In the genomic region with DNA sequence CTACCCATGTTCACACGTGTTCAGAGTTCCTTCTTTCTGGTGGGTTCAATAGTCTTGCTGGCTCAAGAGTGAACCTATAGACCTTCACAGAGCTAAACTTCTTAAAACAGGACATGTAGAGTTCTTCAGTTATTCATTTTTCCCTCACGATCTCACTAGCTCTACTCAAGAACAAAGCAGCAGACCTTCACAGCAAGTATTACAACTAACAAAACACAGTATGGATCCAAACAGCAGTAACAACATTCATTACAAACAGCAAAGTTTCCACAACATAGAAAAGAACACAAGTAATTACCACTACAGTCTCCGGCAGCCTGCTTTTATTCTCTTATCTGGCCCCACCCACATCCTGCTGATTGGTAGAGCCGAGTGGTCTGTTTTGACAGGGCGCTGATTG, we compare ENCODE assay signal across 20 cellular contexts. TPM values are rescaled to one million over a fixed set of nuclear protein-coding genes. Genes with fewer than 3 reads are reported as not detected.
DNase-seq lines count a peak whose midpoint lies in the region; ATAC-seq and TF ChIP-seq lines count a peak whose summit lies in the region.
"Had no signal": no experiment of that assay in that cellular context is flagged by ENCODE, and none has a peak within 500 bp of the region (broad histone marks: within the 10 kb centered on the region; RNA-seq: fewer than 3 reads in every experiment).

No MANE protein-coding gene starts in this region.

- no peaks in the 10 kb centered on the region for H3K4me1 ChIP-seq in HCT116 (ENCODE audit: control insufficient read depth in 1 of 2, insufficient read depth in 2 of 2, low read length in 2 of 2)
- no peaks in the 10 kb centered on the region for H3K4me1 ChIP-seq in endodermal cell (ENCODE audit: control insufficient read depth, insufficient read depth, low read length)
- H3K4me1 ChIP-seq in esophagus muscularis mucosa = peaks cover 0 to 2% (median under 1%) of the 10 kb centered on the region in 4 donors
- H3K4me1 ChIP-seq in ascending aorta = no peaks in the 10 kb centered on the region
- H3K4me1 ChIP-seq: BE2C, BLaER1 had no signal

- H3K79me2 ChIP-seq in HCT116 (ENCODE audit: insufficient read depth, low read length) = no peaks in the 10 kb centered on the region

- POLR2A ChIA-PET in HCT116 (lab: Charles Lee) = no interaction called here

- H3K9ac ChIP-seq in HCT116 (ENCODE audit: low read length) = no peak overlapping the region
- H3K9ac ChIP-seq in endodermal cell (ENCODE audit: extremely low read depth, low read length, poor library complexity, severe bottlenecking) = no peak overlapping the region
- H3K9ac ChIP-seq: BLaER1 had no signal

- H3K9me3 ChIP-seq in HCT116 (ENCODE audit: control insufficient read depth in 1 of 2, insufficient read depth in 1 of 2, low read depth in 1 of 2, low read length in 2 of 2) (no peaks in the 10 kb centered on the region), endodermal cell (ENCODE audit: control insufficient read depth, low read length) (peaks cover 31% of the 10 kb centered on the region), esophagus muscularis mucosa (no peaks in the 10 kb centered on the region), ascending aorta (no peaks in the 10 kb centered on the region)
- H3K9me3 ChIP-seq: BE2C, BLaER1 had no signal

- 93 to 95% methylated on average over 2 to 5 of the region's 5 CpGs for WGBS in endodermal cell (ENCODE audit: insufficient coverage in 1 of 2, insufficient read length in 1 of 2), 2 experiments
- WGBS in esophagus muscularis mucosa = 77% methylated on average over 5 of the region's 5 CpGs

- RAD21 ChIA-PET in HCT116 (lab: Charles Lee; ENCODE audit: low non-redundant PET in 1 of 2, low total read pairs in 2 of 2, uncharacterized antibody in 2 of 2, unreplicated experiment in 2 of 2) = no interaction called here

- CTCF ChIA-PET in HCT116 (lab: Charles Lee) = no interaction called here

- TF ChIP-seq CTCF in HCT116 (IDR thresholded peaks at IDR 0.05 in 2 of 3, conservative IDR thresholded peaks at IDR 0.05 in 1 of 3; ENCODE audit: borderline replicate concordance in 1 of 3, insufficient read depth in 1 of 3, low read depth in 2 of 3, low read length in 2 of 3) (no peak), endodermal cell (conservative IDR thresholded peaks at IDR 0.05) (no peak), esophagus muscularis mucosa (IDR thresholded peaks at IDR 0.05) (no peak), ascending aorta (IDR thresholded peaks at IDR 0.05) (no peak)

- H3K27me3 ChIP-seq in HCT116 (ENCODE audit: insufficient read depth, low read length) (no peaks in the 10 kb centered on the region), endodermal cell (ENCODE audit: control insufficient read depth, insufficient read depth, low read length, poor library complexity, severe bottlenecking) (no peaks in the 10 kb centered on the region), esophagus muscularis mucosa (peaks cover 0 to 35% (median 6%) of the 10 kb centered on the region in 4 donors), ascending aorta (no peaks in the 10 kb centered on the region)
- H3K27me3 ChIP-seq: BLaER1 had no signal

- no peak overlapping the region for H2AFZ ChIP-seq in HCT116 (ENCODE audit: low read depth, low read length, poor library complexity, severe bottlenecking)

- no peaks in the 10 kb centered on the region for H3K36me3 Mint-ChIP-seq in endodermal cell (ENCODE audit: low read depth)
- H3K36me3 Mint-ChIP-seq: CD14-positive monocyte; CD4-positive, alpha-beta memory T cell; CD4-positive, CD25-positive, alpha-beta regulatory T cell had no signal

- H3K4me3 Mint-ChIP-seq in endodermal cell = no peak overlapping the region
- H3K4me3 Mint-ChIP-seq: CD14-positive monocyte; CD4-positive, alpha-beta memory T cell; CD4-positive, CD25-positive, alpha-beta regulatory T cell; CD8-positive, alpha-beta memory T cell had no signal

- TF ChIP-seq EP300 in esophagus muscularis mucosa (IDR thresholded peaks at IDR 0.05) = no peak

- H4K20me1 ChIP-seq in HCT116 (ENCODE audit: insufficient read depth) = no peaks in the 10 kb centered on the region
- H4K20me1 ChIP-seq: BLaER1 had no signal

- ATAC-seq in HCT116 = no peak
- ATAC-seq in GM21515 (IDR thresholded peaks at IDR 0.05; ENCODE audit: unreplicated experiment) = no peak
- no peak for ATAC-seq in GM18858 (IDR thresholded peaks at IDR 0.05; ENCODE audit: unreplicated experiment)

- BruUV-seq in HCT116 (replicated peaks; lab: Mats Ljungman, UMichigan) = TSS peak; percentile 96

- H3K4me1 Mint-ChIP-seq in endodermal cell = peaks cover 3% of the 10 kb centered on the region
- H3K4me1 Mint-ChIP-seq: CD4-positive, alpha-beta memory T cell; CD4-positive, CD25-positive, alpha-beta regulatory T cell; CD8-positive, alpha-beta memory T cell had no signal

- intact Hi-C loops in HCT116 (cut with micrococcal nuclease) (no loop called here), esophagus muscularis mucosa (cut with DNase I) (no loop called here), ascending aorta (cut with DNase I) (no loop called here), posterior vena cava (cut with DNase I) (loop anchor here in 1 of 2 donors (5.0 kb wide), 1 partner anchor 998 kb away; no protein-coding TSS in a partner anchor)

- H3K27me3 Mint-ChIP-seq in endodermal cell (ENCODE audit: insufficient read depth) = peaks cover 4% of the 10 kb centered on the region

- no peaks in the 10 kb centered on the region for H3K36me3 ChIP-seq in HCT116 (ENCODE audit: control insufficient read depth in 1 of 2, insufficient read depth in 2 of 2, low read length in 2 of 2)
- H3K36me3 ChIP-seq in endodermal cell (ENCODE audit: control insufficient read depth, insufficient read depth, low read length) = no peaks in the 10 kb centered on the region
- H3K36me3 ChIP-seq in esophagus muscularis mucosa = no peaks in the 10 kb centered on the region
- no peaks in the 10 kb centered on the region for H3K36me3 ChIP-seq in ascending aorta
- H3K36me3 ChIP-seq: BE2C, BLaER1 had no signal

- H3K9me2 ChIP-seq in HCT116 (ENCODE audit: insufficient read depth) = no peaks in the 10 kb centered on the region

- TF ChIP-seq RAD21 in HCT116 (IDR thresholded peaks at IDR 0.05; ENCODE audit: low read depth) = no peak

- H3K4me3 ChIP-seq in HCT116 (replicated peaks in 1 of 2; ENCODE audit: low read depth in 1 of 2, low read length in 2 of 2) (no peak overlapping the region), endodermal cell (ENCODE audit: low read length) (peak overlapping the region; percentile 60), esophagus muscularis mucosa (no peak overlapping the region), ascending aorta (no peak overlapping the region)
- H3K4me3 ChIP-seq: BLaER1 had no signal

- DNase-seq in HCT116 (ENCODE audit: low read depth, low spot score) (no peak), HT1080 (ENCODE audit: low read depth) (peak; percentile 13), endodermal cell (no peak), esophagus muscularis mucosa (ENCODE audit: extremely low spot score) (peak; percentile 26), ascending aorta (ENCODE audit: low spot score in 2 of 2) (no peak), posterior vena cava (ENCODE audit: low spot score) (no peak)
- DNase-seq: 8988T; ACHN; BE2C; C1 segment of cervical spinal cord; CD4-positive, alpha-beta memory T cell; CD4-positive, CD25-positive, alpha-beta regulatory T cell; CD8-positive, alpha-beta memory T cell; COR-L47; DMS79 treated with DMSO at 0.1 percent for 48 hours; GF-D8 had no signal

- H3K9me3 Mint-ChIP-seq in endodermal cell = peaks cover 16% of the 10 kb centered on the region
- H3K9me3 Mint-ChIP-seq: CD4-positive, alpha-beta memory T cell; CD8-positive, alpha-beta memory T cell had no signal

- H3K27ac Mint-ChIP-seq in endodermal cell = no peak overlapping the region
- H3K27ac Mint-ChIP-seq: CD14-positive monocyte; CD4-positive, alpha-beta memory T cell; CD4-positive, CD25-positive, alpha-beta regulatory T cell; CD8-positive, alpha-beta memory T cell had no signal

- TF ChIP-seq POLR2A in HCT116 (IDR thresholded peaks at IDR 0.05; ENCODE audit: borderline replicate concordance, extremely low read depth, insufficient read depth, insufficient read length) = no peak
- TF ChIP-seq POLR2A in esophagus muscularis mucosa (IDR thresholded peaks at IDR 0.05; ENCODE audit: low read depth) = no peak

- H3K27ac ChIP-seq in HCT116 (ENCODE audit: low read depth, low read length) (no peak overlapping the region), endodermal cell (ENCODE audit: low read depth, low read length) (no peak overlapping the region), esophagus muscularis mucosa (replicated peaks in 1 of 4) (no peak overlapping the region), ascending aorta (no peak overlapping the region)
- H3K27ac ChIP-seq: BLaER1 had no signal

- no peak overlapping the region for H3K4me2 ChIP-seq in HCT116 (ENCODE audit: low read length)
- H3K4me2 ChIP-seq: BLaER1 had no signal

TF ChIP-seq in HCT116, 20 proteins besides CTCF, POLR2A, EP300 and RAD21:
- TF ChIP-seq EGR1 (IDR thresholded peaks at IDR 0.05; ENCODE audit: low read depth) (no peak), SRF (IDR thresholded peaks at IDR 0.05; ENCODE audit: low read depth) (no peak), JUND (IDR thresholded peaks at IDR 0.05) (no peak), CBX3 (IDR thresholded peaks at IDR 0.05; ENCODE audit: low read depth) (no peak), CEBPB (IDR thresholded peaks at IDR 0.05; ENCODE audit: low read depth) (no peak), TCF7L2 (IDR thresholded peaks at IDR 0.05; ENCODE audit: borderline replicate concordance, extremely low read depth, insufficient read depth, insufficient read length) (no peak)
- TF ChIP-seq, protein P1, sequence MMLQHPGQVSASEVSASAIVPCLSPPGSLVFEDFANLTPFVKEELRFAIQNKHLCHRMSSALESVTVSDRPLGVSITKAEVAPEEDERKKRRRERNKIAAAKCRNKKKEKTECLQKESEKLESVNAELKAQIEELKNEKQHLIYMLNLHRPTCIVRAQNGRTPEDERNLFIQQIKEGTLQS (IDR thresholded peaks at IDR 0.05) = no peak

RNA-seq across cellular contexts. Expression of a gene that starts 39.5 kb away (rescaled TPM):
- total RNA-seq in HCT116 (2021; ENCODE audit: unreplicated experiment) = 33.2 TPM
- polyA plus RNA-seq in HCT116 (2012) = 7.3 and 10.3 TPM in 2 replicates
- total RNA-seq in HT1080 (2014; rRNA removed; shearing (Covaris generic)) = 21.1 and 28.3 TPM in 2 replicates
- polyA plus RNA-seq in HT1080 (2015; cell fraction: cytosol; rRNA removed) = 16.3 and 19.3 TPM in 2 replicates
- 5.0 and 6.8 TPM in 2 replicates for polyA plus RNA-seq in HT1080 (2015; cell fraction: nucleus; rRNA removed)
- 10 to 100 TPM; 33.8 to 38.6 TPM for total RNA-seq in endodermal cell
- polyA plus RNA-seq in endodermal cell (2013, experiment 1 of 2) = 19.4 TPM
- 30.3 TPM for polyA plus RNA-seq in endodermal cell (2013, experiment 2 of 2)
- total RNA-seq in esophagus muscularis mucosa = 10 to 100 TPM in 3 of 4 donors, 1 to 10 TPM in 1; 7.8 to 19.1 (median 17.9) TPM
- total RNA-seq in ascending aorta = 2.8 TPM
- 10 to 100 TPM; 14.3 to 24.2 TPM for total RNA-seq in posterior vena cava

Comparison
In these comparisons a context has a peak if more than half of its experiments do, and no peak if none do; other contexts are left out.
1. DNase-seq: peak in HT1080 (single experiment) and esophagus muscularis mucosa (single experiment); none in HCT116 (single experiment), endodermal cell (single experiment), ascending aorta (0 of 2) and posterior vena cava (single experiment).